32 cellular contexts compared by ENCODE assay signal in the genomic region with DNA sequence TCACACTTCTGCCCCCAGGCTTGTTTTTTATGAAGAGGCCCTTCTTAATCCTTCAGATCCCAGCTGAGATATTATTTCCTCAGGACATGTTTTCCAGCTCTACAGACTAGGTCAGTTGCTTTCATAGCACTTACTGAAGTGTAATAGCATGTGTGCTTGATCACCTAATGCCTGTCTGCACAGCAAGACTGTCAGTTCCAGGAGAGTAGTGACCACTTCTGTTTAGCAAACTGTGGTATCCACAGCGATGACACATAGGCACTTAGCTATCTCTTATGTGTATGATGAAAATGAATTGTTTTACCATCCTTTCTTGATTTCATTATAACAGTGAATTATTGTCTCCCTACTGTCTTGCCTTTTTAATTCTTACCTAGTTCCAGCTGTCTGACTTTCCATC. TPM values are rescaled to one million over a fixed set of nuclear protein-coding genes. Genes with fewer than 3 reads are reported as not detected.
DNase-seq lines count a peak whose midpoint lies in the region; ATAC-seq, FAIRE-seq and TF ChIP-seq lines count a peak whose summit lies in the region.
"Had no signal": no experiment of that assay in that cellular context is flagged by ENCODE, and none has a peak within 500 bp of the region (broad histone marks: within the 10 kb centered on the region; RNA-seq: fewer than 3 reads in every experiment).

No MANE protein-coding gene starts in this region.

- H3K4me1 ChIP-seq in K562 (replicated peaks in 1 of 2; ENCODE audit: control insufficient read depth in 2 of 2, insufficient read depth in 2 of 2, low read length in 2 of 2), result no peaks in the 10 kb centered on the region; a peak in 2 of 5 replicates
- H3K4me1 ChIP-seq: A549, foreskin keratinocyte, SJSA1 had no signal

- 0 out of 2 replicates have a peak, but pooled peaks cover under 1% of the 10 kb centered on the region for H4K20me1 ChIP-seq in K562 (replicated peaks; ENCODE audit: control insufficient read depth, insufficient read depth, low read length)

- H3K79me2 ChIP-seq in K562 (ENCODE audit: control insufficient read depth, insufficient read depth, low read length), result peaks cover 10% of the 10 kb centered on the region

- H3K27me3 ChIP-seq in BJ (ENCODE audit: control insufficient read depth, insufficient read depth, low read length), result no peaks in the 10 kb centered on the region; the same call in 1 of the 2 replicates
- peaks cover 0 to 5% of the 10 kb centered on the region in 2 experiments; a peak in 1 of 5 replicates for H3K27me3 ChIP-seq in K562 (ENCODE audit: control insufficient read depth in 2 of 2, insufficient read depth in 2 of 2, low read length in 2 of 2)
- H3K27me3 ChIP-seq: hepatocyte had no signal

- no peak for ATAC-seq in K562
- ATAC-seq in GM18511 (IDR thresholded peaks at IDR 0.05; ENCODE audit: unreplicated experiment), result no peak
- ATAC-seq: A549; foreskin keratinocyte; HCT116; naive thymus-derived CD8-positive, alpha-beta T cell had no signal

- no TSS peak for BruUV-seq in K562 (replicated peaks; lab: Mats Ljungman, UMichigan)

- TF ChIP-seq RAD21 in K562 (CRISPR knock-in tag; conservative IDR thresholded peaks at IDR 0.05 in 1 of 2, IDR thresholded peaks at IDR 0.05 in 1 of 2), result no peak

- WGBS in K562 (ENCODE audit: insufficient coverage, low coverage, missing lambda C conversion rate), result 10% methylated on average over 1 of the region's 1 CpG

- no peak for TF ChIP-seq EP300 in K562 (IDR thresholded peaks at IDR 0.05; ENCODE audit: low read length)

- H3K9ac ChIP-seq in K562 (ENCODE audit: insufficient read depth in 1 of 2, low read depth in 2 of 2, low read length in 2 of 2), result no peak overlapping the region

- DNase-seq in BJ (ENCODE audit: low read depth) (peak; percentile 9), LHCN-M2 (ENCODE audit: low read depth) (peak; percentile 33), K562 (ENCODE audit: extremely low read depth in 1 of 4, low spot score in 3 of 4) (no peak), kidney tubule cell (ENCODE audit: low spot score) (peak; percentile 54), DMS79 (lab: John Stamatoyannopoulos, UW) (no peak), NCI-H226 (no peak)
- no peak for DNase-seq in activated CD4-positive, alpha-beta T cell treated with anti-CD3 and anti-CD28 coated beads for 4 hours
- DNase-seq: activated CD4-positive, alpha-beta memory T cell treated with anti-CD3 and anti-CD28 coated beads, Interleukin-2, amount 10 ng/mL, durations not matched to agents 7 days and 5 days; activated CD4-positive, CD25-positive, alpha-beta regulatory T cell treated with anti-CD3 and anti-CD28 coated beads, Interleukin-2, amount 50 U/mL, for 72 hours; activated CD8-positive, alpha-beta memory T cell treated with anti-CD3 and anti-CD28 coated beads, Interleukin-2, amount 50 U/mL, for 48 hours; activated naive CD4-positive, alpha-beta T cell treated with anti-CD3 and anti-CD28 coated beads, Interleukin-2, amount 10 ng/mL, durations not matched to agents 7 days and 5 days; amygdala; DND-41; effector CD8-positive, alpha-beta T cell; Karpas-422; left ventricle myocardium inferior; naive thymus-derived CD8-positive, alpha-beta T cell; NCI-H1048; NCI-H1694; NCI-H524 treated with DMSO at 0.1 percent for 48 hours had no signal

- H3K27ac ChIP-seq in K562 (ENCODE audit: extremely low read depth, low read depth, low read length), result no peak overlapping the region
- H3K27ac ChIP-seq: A549, foreskin keratinocyte, hepatocyte, left ventricle myocardium inferior, SJSA1, skin epidermis had no signal

- POLR2A ChIA-PET in BJ (lab: Charles Lee) (no interaction called here), K562 (lab: Yijun Ruan, JAX) (interaction anchor here (0.7 to 1.7 kb wide), 4 partner anchors 19 to 138 kb away, joined by 3 to 5 read pairs (median 3); no protein-coding TSS in a partner anchor)

- peak; percentile 15 for FAIRE-seq in K562 (lab: Jason Lieb, UNC)
- FAIRE-seq: A549, colon, TTC549 had no signal

- in situ Hi-C loops in K562 (cut with MboI), result no loop called here

- TF ChIP-seq CTCF in BJ (IDR thresholded peaks at IDR 0.05; ENCODE audit: insufficient read depth, low read depth, low read length) (no peak), K562 (IDR thresholded peaks at IDR 0.05 in 2 of 3, conservative IDR thresholded peaks at IDR 0.05 in 1 of 3; ENCODE audit: insufficient read depth in 2 of 3, low read depth in 1 of 3, low read length in 3 of 3) (no peak)

- intact Hi-C loops in K562 (cut with micrococcal nuclease), result no loop called here

- CTCF ChIA-PET in BJ (lab: Yijun Ruan, JAX), result interaction anchor here (0.6 to 1.5 kb wide), 5 partner anchors 10 to 247 kb away, joined by 3 to 7 read pairs (median 4); no protein-coding TSS in a partner anchor
- CTCF ChIA-PET in K562 (lab: Yijun Ruan, JAX; ENCODE audit: low intra/inter-chr PET ratio), result no interaction called here

- H3K9me1 ChIP-seq in K562 (ENCODE audit: control insufficient read depth, insufficient read depth, low read length), result no peaks in the 10 kb centered on the region

- no peaks in the 10 kb centered on the region for H3K36me3 ChIP-seq in BJ (ENCODE audit: control insufficient read depth, insufficient read depth, low read length)
- no peaks in the 10 kb centered on the region for H3K36me3 ChIP-seq in K562 (ENCODE audit: control insufficient read depth, insufficient read depth, low read length)
- H3K36me3 ChIP-seq: left ventricle myocardium inferior, SJSA1 had no signal

- no peak overlapping the region for H3K4me2 ChIP-seq in K562 (ENCODE audit: insufficient read depth, low read length)
- H3K4me2 ChIP-seq: A549, hepatocyte had no signal

- TF ChIP-seq POLR2A in K562 (conservative IDR thresholded peaks at IDR 0.05), result no peak

- H2AFZ ChIP-seq in K562 (ENCODE audit: low read depth, low read length), result no peak overlapping the region
- H2AFZ ChIP-seq: hepatocyte had no signal

- H3K4me3 ChIP-seq in BJ (ENCODE audit: low read depth, low read length), result no peak overlapping the region
- no peak overlapping the region for H3K4me3 ChIP-seq in K562
- H3K4me3 ChIP-seq: A549, hepatocyte, left ventricle myocardium inferior, SJSA1, skin epidermis had no signal

- no peaks in the 10 kb centered on the region for H3K9me3 ChIP-seq in K562 (replicated peaks; ENCODE audit: control insufficient read depth, insufficient read depth, low read depth, low read length)
- H3K9me3 ChIP-seq: A549, left ventricle myocardium inferior, SJSA1 had no signal

RNA-seq across cellular contexts. Expression of a gene that starts 4.2 kb away (rescaled TPM):
- polyA plus RNA-seq in BJ (2011; rRNA removed), result 0.52 and 0.59 TPM in 2 replicates
- polyA minus RNA-seq in BJ (2011; rRNA and poly(A)+ RNA removed), result not detected in 2 replicates
- not detected in 2 replicates for total RNA-seq in LHCN-M2 (2014; rRNA removed)
- 0.58 TPM for polyA plus RNA-seq in LHCN-M2 (2012)
- total RNA-seq in K562 (2011; cell fraction: chromatin; rRNA removed; ENCODE audit: low replicate concordance), result 0.67 TPM in 1 of 2 replicates, not detected in the other
- 1.1 TPM in 1 of 2 replicates, not detected in the other for total RNA-seq in K562 (2011; cell fraction: nucleolus; rRNA removed)
- total RNA-seq in K562 (2011; cell fraction: nucleoplasm; rRNA removed), result 0.59 TPM in 1 of 2 replicates, not detected in the other
- total RNA-seq in K562 (2014; rRNA removed), result 0.45 and 1.6 TPM in 2 replicates
- total RNA-seq in K562 (2014; rRNA removed; fragmentation: Illumina TruSeq; extraction: Trizol), result 1.8 and 2.1 TPM in 2 replicates
- total RNA-seq in K562 (2015; rRNA removed; fragmentation: Illumina TruSeq; extraction: Trizol), result 2.5 and 2.6 TPM in 2 replicates
- total RNA-seq in K562 (2021), result 1.0 and 1.1 TPM in 2 replicates
- 2.1 and 2.2 TPM in 2 replicates for polyA plus RNA-seq in K562 (2011; rRNA removed)
- polyA plus RNA-seq in K562 (2011; cell fraction: cytosol; rRNA removed), result 1.9 and 3.2 TPM in 2 replicates
- polyA plus RNA-seq in K562 (2011; cell fraction: nucleus; rRNA removed), result 1.1 and 1.3 TPM in 2 replicates
- 0.96 and 3.3 TPM in 2 replicates for polyA plus RNA-seq in K562 (2012)
- 4.5 TPM in 2 replicates for polyA plus RNA-seq in K562 (2014; fragmentation: Illumina TruSeq; extraction: Trizol)
- polyA plus RNA-seq in K562 (2014; fragmentation: Nextera tagmentation; extraction: Ambion mirVana), result 1 to 10 TPM; 7.3 to 7.4 TPM
- polyA plus RNA-seq in K562 (2014; rRNA removed), result 5.0 and 7.5 TPM in 2 replicates
- 0.88 and 1.9 TPM in 2 replicates for polyA minus RNA-seq in K562 (2011; rRNA and poly(A)+ RNA removed)
- not detected in 2 replicates for polyA minus RNA-seq in K562 (2011; cell fraction: cytosol; rRNA and poly(A)+ RNA removed)
- polyA minus RNA-seq in K562 (2011; cell fraction: nucleus; rRNA and poly(A)+ RNA removed), result 1.1 TPM in 1 of 2 replicates, not detected in the other
- total RNA-seq: hepatocyte; naive thymus-derived CD8-positive, alpha-beta T cell; omental fat pad; SJSA1; T-helper 1 cell treated with Interleukin-12 subunit alpha and Interleukin-12 subunit beta and Interleukin-4 antibody, amounts not matched to agents 30 ng/mL and 1 ng/mL, for 36 hours had no signal

RNA-seq across cellular contexts. Expression of a gene that starts 4.5 kb away (rescaled TPM):
- polyA plus RNA-seq in BJ (2011; rRNA removed) (275 and 299 TPM in 2 replicates), K562 (2011; rRNA removed) (682 and 836 TPM in 2 replicates), K562 (2014; fragmentation: Illumina TruSeq; extraction: Trizol) (536 and 610 TPM in 2 replicates), K562 (2014; fragmentation: Nextera tagmentation; extraction: Ambion mirVana) (1,000 to 10,000 TPM in 1 of 2 experiments, 100 to 1,000 TPM in 1; 871 to 1,167 TPM), K562 (2014; rRNA removed) (475 and 532 TPM in 2 replicates)
- polyA minus RNA-seq in BJ (2011; rRNA and poly(A)+ RNA removed), result 131 and 209 TPM in 2 replicates
- total RNA-seq in LHCN-M2 (2014; rRNA removed) (341 and 346 TPM in 2 replicates), K562 (2014; rRNA removed) (567 and 570 TPM in 2 replicates), K562 (2014; rRNA removed; fragmentation: Illumina TruSeq; extraction: Trizol) (610 and 635 TPM in 2 replicates), K562 (2015; rRNA removed; fragmentation: Illumina TruSeq; extraction: Trizol) (573 and 580 TPM in 2 replicates), K562 (2021) (521 and 542 TPM in 2 replicates)
- 192 TPM for polyA plus RNA-seq in LHCN-M2 (2012)
- 286 and 378 TPM in 2 replicates for total RNA-seq in K562 (2011; cell fraction: chromatin; rRNA removed; ENCODE audit: low replicate concordance)
- total RNA-seq in K562 (2011; cell fraction: nucleolus; rRNA removed), result 207 and 211 TPM in 2 replicates
- total RNA-seq in K562 (2011; cell fraction: nucleoplasm; rRNA removed), result 281 and 365 TPM in 2 replicates
- polyA plus RNA-seq in K562 (2011; cell fraction: cytosol; rRNA removed), result 554 and 570 TPM in 2 replicates
- polyA plus RNA-seq in K562 (2011; cell fraction: nucleus; rRNA removed), result 205 and 257 TPM in 2 replicates
- polyA plus RNA-seq in K562 (2012), result 345 and 420 TPM in 2 replicates
- 839 and 1,099 TPM in 2 replicates for polyA minus RNA-seq in K562 (2011; rRNA and poly(A)+ RNA removed)
- 448 and 506 TPM in 2 replicates for polyA minus RNA-seq in K562 (2011; cell fraction: cytosol; rRNA and poly(A)+ RNA removed)
- polyA minus RNA-seq in K562 (2011; cell fraction: nucleus; rRNA and poly(A)+ RNA removed), result 78.0 and 147 TPM in 2 replicates

RNA-seq across cellular contexts. Expression of a gene that starts 26.5 kb away (rescaled TPM):
- not detected in 2 replicates for polyA plus RNA-seq in BJ (2011; rRNA removed)
- polyA minus RNA-seq in BJ (2011; rRNA and poly(A)+ RNA removed), result not detected in 2 replicates
- not detected in 2 replicates for total RNA-seq in LHCN-M2 (2014; rRNA removed)
- polyA plus RNA-seq in LHCN-M2 (2012), result not detected
- total RNA-seq in K562 (2011; cell fraction: chromatin; rRNA removed; ENCODE audit: low replicate concordance), result not detected in 2 replicates
- total RNA-seq in K562 (2011; cell fraction: nucleolus; rRNA removed), result not detected in 2 replicates
- total RNA-seq in K562 (2011; cell fraction: nucleoplasm; rRNA removed), result not detected in 2 replicates
- total RNA-seq in K562 (2014; rRNA removed), result not detected in 2 replicates
- not detected in 2 replicates for total RNA-seq in K562 (2014; rRNA removed; fragmentation: Illumina TruSeq; extraction: Trizol)
- not detected in 2 replicates for total RNA-seq in K562 (2015; rRNA removed; fragmentation: Illumina TruSeq; extraction: Trizol)
- not detected in 2 replicates for total RNA-seq in K562 (2021)
- polyA plus RNA-seq in K562 (2011; rRNA removed), result not detected in 2 replicates
- polyA plus RNA-seq in K562 (2011; cell fraction: cytosol; rRNA removed), result not detected in 2 replicates
- not detected in 2 replicates for polyA plus RNA-seq in K562 (2011; cell fraction: nucleus; rRNA removed)
- not detected in 2 replicates for polyA plus RNA-seq in K562 (2012)
- not detected in 2 replicates for polyA plus RNA-seq in K562 (2014; fragmentation: Illumina TruSeq; extraction: Trizol)
- polyA plus RNA-seq in K562 (2014; fragmentation: Nextera tagmentation; extraction: Ambion mirVana), result not detected
- not detected in 2 replicates for polyA plus RNA-seq in K562 (2014; rRNA removed)
- polyA minus RNA-seq in K562 (2011; rRNA and poly(A)+ RNA removed), result not detected in 2 replicates
- polyA minus RNA-seq in K562 (2011; cell fraction: cytosol; rRNA and poly(A)+ RNA removed), result not detected in 2 replicates
- not detected in 2 replicates for polyA minus RNA-seq in K562 (2011; cell fraction: nucleus; rRNA and poly(A)+ RNA removed)
- total RNA-seq: activated CD4-positive, alpha-beta memory T cell treated with anti-CD3 and anti-CD28 coated beads, Interleukin-2, amount 10 ng/mL, durations not matched to agents 7 days and 5 days; epithelial cell of proximal tubule; left ventricle myocardium inferior; naive thymus-derived CD8-positive, alpha-beta T cell; omental fat pad; SJSA1; T-helper 1 cell treated with Interleukin-12 subunit alpha and Interleukin-12 subunit beta and Interleukin-4 antibody, amounts not matched to agents 30 ng/mL and 1 ng/mL, for 36 hours had no signal
- polyA plus RNA-seq: foreskin keratinocyte; naive thymus-derived CD8-positive, alpha-beta T cell had no signal

RNA-seq across cellular contexts. Expression of a gene that starts 43.4 kb away (rescaled TPM):
- polyA plus RNA-seq in BJ (2011; rRNA removed) (not detected in 2 replicates), K562 (2011; rRNA removed) (not detected in 2 replicates), K562 (2014; fragmentation: Illumina TruSeq; extraction: Trizol) (not detected in 2 replicates), K562 (2014; fragmentation: Nextera tagmentation; extraction: Ambion mirVana) (not detected), K562 (2014; rRNA removed) (not detected in 2 replicates)
- polyA minus RNA-seq in BJ (2011; rRNA and poly(A)+ RNA removed), result not detected in 2 replicates
- total RNA-seq in LHCN-M2 (2014; rRNA removed) (not detected in 2 replicates), K562 (2014; rRNA removed) (not detected in 2 replicates), K562 (2014; rRNA removed; fragmentation: Illumina TruSeq; extraction: Trizol) (not detected in 2 replicates), K562 (2015; rRNA removed; fragmentation: Illumina TruSeq; extraction: Trizol) (not detected in 2 replicates), K562 (2021) (not detected in 2 replicates)
- polyA plus RNA-seq in LHCN-M2 (2012), result not detected
- total RNA-seq in K562 (2011; cell fraction: chromatin; rRNA removed; ENCODE audit: low replicate concordance), result 1.3 TPM in 1 of 2 replicates, not detected in the other
- total RNA-seq in K562 (2011; cell fraction: nucleolus; rRNA removed), result not detected in 2 replicates
- 0.66 TPM in 1 of 2 replicates, not detected in the other for total RNA-seq in K562 (2011; cell fraction: nucleoplasm; rRNA removed)
- polyA plus RNA-seq in K562 (2011; cell fraction: cytosol; rRNA removed), result not detected in 2 replicates
- polyA plus RNA-seq in K562 (2011; cell fraction: nucleus; rRNA removed), result not detected in 2 replicates
- polyA plus RNA-seq in K562 (2012), result not detected in 2 replicates
- polyA minus RNA-seq in K562 (2011; rRNA and poly(A)+ RNA removed), result not detected in 2 replicates
- polyA minus RNA-seq in K562 (2011; cell fraction: cytosol; rRNA and poly(A)+ RNA removed), result not detected in 2 replicates
- not detected in 2 replicates for polyA minus RNA-seq in K562 (2011; cell fraction: nucleus; rRNA and poly(A)+ RNA removed)
- total RNA-seq: activated CD4-positive, alpha-beta memory T cell treated with anti-CD3 and anti-CD28 coated beads, Interleukin-2, amount 10 ng/mL, durations not matched to agents 7 days and 5 days; epithelial cell of proximal tubule; foreskin keratinocyte; hepatocyte; left ventricle myocardium inferior; omental fat pad; SJSA1; T-helper 1 cell treated with Interleukin-12 subunit alpha and Interleukin-12 subunit beta and Interleukin-4 antibody, amounts not matched to agents 30 ng/mL and 1 ng/mL, for 36 hours had no signal
- polyA plus RNA-seq: A549; foreskin keratinocyte; hepatocyte; naive thymus-derived CD8-positive, alpha-beta T cell had no signal

RNA-seq across cellular contexts. Expression of a gene that starts 47.1 kb away (rescaled TPM):
- 31.9 and 41.1 TPM in 2 replicates for polyA plus RNA-seq in BJ (2011; rRNA removed)
- polyA minus RNA-seq in BJ (2011; rRNA and poly(A)+ RNA removed), result 13.9 and 23.6 TPM in 2 replicates
- 42.2 and 45.6 TPM in 2 replicates for total RNA-seq in LHCN-M2 (2014; rRNA removed)
- 51.7 TPM for polyA plus RNA-seq in LHCN-M2 (2012)
- 13.4 and 24.2 TPM in 2 replicates for total RNA-seq in K562 (2011; cell fraction: chromatin; rRNA removed; ENCODE audit: low replicate concordance)
- total RNA-seq in K562 (2011; cell fraction: nucleolus; rRNA removed), result 21.3 and 23.8 TPM in 2 replicates
- total RNA-seq in K562 (2011; cell fraction: nucleoplasm; rRNA removed), result 24.8 and 28.6 TPM in 2 replicates
- 25.7 and 27.0 TPM in 2 replicates for total RNA-seq in K562 (2014; rRNA removed)
- 10.1 and 12.8 TPM in 2 replicates for total RNA-seq in K562 (2014; rRNA removed; fragmentation: Illumina TruSeq; extraction: Trizol)
- 18.5 and 19.7 TPM in 2 replicates for total RNA-seq in K562 (2015; rRNA removed; fragmentation: Illumina TruSeq; extraction: Trizol)
- total RNA-seq in K562 (2021), result 22.7 and 23.7 TPM in 2 replicates
- 8.3 and 15.5 TPM in 2 replicates for polyA plus RNA-seq in K562 (2011; rRNA removed)
- 23.7 and 34.0 TPM in 2 replicates for polyA plus RNA-seq in K562 (2011; cell fraction: cytosol; rRNA removed)
- 18.0 and 19.6 TPM in 2 replicates for polyA plus RNA-seq in K562 (2011; cell fraction: nucleus; rRNA removed)
- polyA plus RNA-seq in K562 (2012), result 22.2 and 32.3 TPM in 2 replicates
- 28.2 and 29.1 TPM in 2 replicates for polyA plus RNA-seq in K562 (2014; fragmentation: Illumina TruSeq; extraction: Trizol)
- 10 to 100 TPM; 11.0 to 22.4 TPM for polyA plus RNA-seq in K562 (2014; fragmentation: Nextera tagmentation; extraction: Ambion mirVana)
- 21.7 and 24.5 TPM in 2 replicates for polyA plus RNA-seq in K562 (2014; rRNA removed)
- polyA minus RNA-seq in K562 (2011; rRNA and poly(A)+ RNA removed), result 4.6 and 5.6 TPM in 2 replicates
- 8.4 and 11.0 TPM in 2 replicates for polyA minus RNA-seq in K562 (2011; cell fraction: cytosol; rRNA and poly(A)+ RNA removed)
- 5.5 and 8.9 TPM in 2 replicates for polyA minus RNA-seq in K562 (2011; cell fraction: nucleus; rRNA and poly(A)+ RNA removed)

Comparison
In these comparisons a context has a peak if more than half of its experiments do, and no peak if none do; other contexts are left out.
1. DNase-seq: peak in BJ (single experiment), LHCN-M2 (single experiment) and kidney tubule cell (single experiment); none in K562 (0 of 4), DMS79 (single experiment), NCI-H226 (single experiment) and activated CD4-positive, alpha-beta T cell treated with anti-CD3 and anti-CD28 coated beads for 4 hours (0 of 2).